Comparison of ENCODE assay signal across 14 cellular contexts in genomic region chr1:243287128-243287470, GRCh38. TPM values are rescaled to one million over a fixed set of nuclear protein-coding genes. Genes with fewer than 3 reads are reported as not detected.
DNase-seq lines count a peak whose midpoint lies in the region; ATAC-seq, FAIRE-seq and TF ChIP-seq lines count a peak whose summit lies in the region.
"Had no signal": no experiment of that assay in that cellular context is flagged by ENCODE, and none has a peak within 500 bp of the region (broad histone marks: within the 10 kb centered on the region; RNA-seq: fewer than 3 reads in every experiment).

No MANE protein-coding gene starts in this region.

- POLR2A ChIA-PET in A549 (lab: Yijun Ruan, JAX) = no interaction called here

- H3K27ac ChIP-seq in A549 (peak overlapping the region; percentile 7 to 59; a peak in 3 of 6 replicates), GM23248 (peak overlapping the region; percentile 77)
- H3K27ac ChIP-seq: cardiac muscle cell, prostate gland had no signal

- H3K9me2 ChIP-seq in GM23248 (ENCODE audit: insufficient read depth) = no peaks in the 10 kb centered on the region; the same call in 1 of the 2 replicates

- no peak for TF ChIP-seq RAD21 in A549 (conservative IDR thresholded peaks at IDR 0.05 in 1 of 2, IDR thresholded peaks at IDR 0.05 in 1 of 2)

- no peaks in the 10 kb centered on the region for H3K27me3 Mint-ChIP-seq in mesothelial cell of epicardium (ENCODE audit: low read depth)

- no peak for DNase-seq in A549 (ENCODE audit: low read depth in 1 of 2, low spot score in 1 of 2)
- no peak for DNase-seq in GM23248
- DNase-seq in astrocyte of the spinal cord (ENCODE audit: low read depth, low spot score) = peak; percentile 58
- no peak for DNase-seq in mesothelial cell of epicardium (ENCODE audit: low spot score in 2 of 2, unreplicated experiment in 2 of 2)
- DNase-seq in occipital lobe (lab: John Stamatoyannopoulos, UW) = no peak
- DNase-seq: left cardiac atrium, NCI-H1436, NCI-H748 treated with DMSO at 0.1 percent for 48 hours had no signal

- peak overlapping the region; percentile 32 for H3K9ac ChIP-seq in GM23248

- peaks cover 52% of the 10 kb centered on the region for H3K36me3 Mint-ChIP-seq in mesothelial cell of epicardium

- no peak for FAIRE-seq in A549 (lab: Jason Lieb, UNC)
- FAIRE-seq: urothelium cell line had no signal

- TF ChIP-seq POLR2A in A549 (IDR thresholded peaks at IDR 0.05; ENCODE audit: low read length) = no peak

- no peaks in the 10 kb centered on the region for H4K20me1 ChIP-seq in GM23248 (ENCODE audit: insufficient read depth)

- no peak for TF ChIP-seq EP300 in A549 (IDR thresholded peaks at IDR 0.05)

- H3K4me2 ChIP-seq in A549 = no peak overlapping the region; the same call in 2 of the 3 replicates
- H3K4me2 ChIP-seq in GM23248 (ENCODE audit: unreplicated experiment) = peak overlapping the region; percentile 60

- H3K4me1 ChIP-seq in A549 = peaks cover 13% of the 10 kb centered on the region
- peaks cover 44% of the 10 kb centered on the region for H3K4me1 ChIP-seq in GM23248 (ENCODE audit: insufficient read depth)
- H3K4me1 ChIP-seq: prostate gland had no signal

- H3K36me3 ChIP-seq in GM23248 (ENCODE audit: low read depth) = 0 out of 2 replicates have a peak, but pooled peaks cover 4% of the 10 kb centered on the region
- H3K36me3 ChIP-seq: prostate gland had no signal

- H3K27me3 ChIP-seq in GM23248 (replicated peaks; ENCODE audit: insufficient read depth) = no peaks in the 10 kb centered on the region
- H3K27me3 ChIP-seq: cardiac muscle cell had no signal

- in situ Hi-C loops in GM23248 (cut with MboI) (no loop called here), astrocyte of the spinal cord (cut with HindIII; ENCODE audit: low sequenced_read_pairs) (no loop called here)

- peaks cover 36% of the 10 kb centered on the region for H3F3A ChIP-seq in GM23248 (ENCODE audit: insufficient read depth)

- peaks cover 14% of the 10 kb centered on the region for H3K9me3 Mint-ChIP-seq in mesothelial cell of epicardium

- H3K9me3 ChIP-seq in A549 (no peaks in the 10 kb centered on the region), GM23248 (ENCODE audit: low read depth) (no peaks in the 10 kb centered on the region)
- H3K9me3 ChIP-seq: prostate gland had no signal

- ATAC-seq in A549 (no peak), GM19467 (IDR thresholded peaks at IDR 0.05; ENCODE audit: unreplicated experiment) (no peak), HG02885 (IDR thresholded peaks at IDR 0.05; ENCODE audit: poor library complexity, unreplicated experiment) (no peak), GM19463 (IDR thresholded peaks at IDR 0.05; ENCODE audit: unreplicated experiment) (no peak)

- H3K4me3 Mint-ChIP-seq in mesothelial cell of epicardium = no peak overlapping the region

- 48% methylated on average over 2 of the region's 2 CpGs for WGBS in A549 (ENCODE audit: missing lambda C conversion rate)
- 83 to 87% methylated on average over 2 of the region's 2 CpGs for WGBS in GM23248 (ENCODE audit: low coverage in 1 of 2, low lambda C conversion rate in 2 of 2, missing lambda C conversion rate in 2 of 2), 2 experiments

- peaks cover 21% of the 10 kb centered on the region for H3K4me1 Mint-ChIP-seq in mesothelial cell of epicardium

- no peak for TF ChIP-seq CTCF in A549 (IDR thresholded peaks at IDR 0.05)
- TF ChIP-seq CTCF in astrocyte of the spinal cord (IDR thresholded peaks at IDR 0.05; ENCODE audit: low read depth, low read length) = no peak
- no peak for TF ChIP-seq CTCF in mesothelial cell of epicardium (IDR thresholded peaks at IDR 0.05; ENCODE audit: unreplicated experiment)

- H3K4me3 ChIP-seq in A549 = no peak overlapping the region
- H3K4me3 ChIP-seq in GM23248 = no peak overlapping the region
- no peak overlapping the region for H3K4me3 ChIP-seq in astrocyte of the spinal cord (ENCODE audit: low read depth, low read length)
- H3K4me3 ChIP-seq: cardiac muscle cell, prostate gland had no signal

- H3K27ac Mint-ChIP-seq in mesothelial cell of epicardium = peak overlapping the region; percentile 5

- 0 out of 2 replicates have a peak overlapping the region, but pooled peaks have one; percentile 1 for H2AFZ ChIP-seq in GM23248

- CTCF ChIA-PET in A549 (lab: Yijun Ruan, JAX) = interaction anchor here (0.7 kb wide), 1 partner anchor 40 kb away, joined by 3 read pairs; no protein-coding TSS in a partner anchor

- H3K79me2 ChIP-seq in GM23248 (ENCODE audit: insufficient read depth) = peaks cover 65% of the 10 kb centered on the region

TF ChIP-seq in A549, 52 proteins besides CTCF, POLR2A, EP300 and RAD21 (continues in another document):
- TF ChIP-seq, protein P1, sequence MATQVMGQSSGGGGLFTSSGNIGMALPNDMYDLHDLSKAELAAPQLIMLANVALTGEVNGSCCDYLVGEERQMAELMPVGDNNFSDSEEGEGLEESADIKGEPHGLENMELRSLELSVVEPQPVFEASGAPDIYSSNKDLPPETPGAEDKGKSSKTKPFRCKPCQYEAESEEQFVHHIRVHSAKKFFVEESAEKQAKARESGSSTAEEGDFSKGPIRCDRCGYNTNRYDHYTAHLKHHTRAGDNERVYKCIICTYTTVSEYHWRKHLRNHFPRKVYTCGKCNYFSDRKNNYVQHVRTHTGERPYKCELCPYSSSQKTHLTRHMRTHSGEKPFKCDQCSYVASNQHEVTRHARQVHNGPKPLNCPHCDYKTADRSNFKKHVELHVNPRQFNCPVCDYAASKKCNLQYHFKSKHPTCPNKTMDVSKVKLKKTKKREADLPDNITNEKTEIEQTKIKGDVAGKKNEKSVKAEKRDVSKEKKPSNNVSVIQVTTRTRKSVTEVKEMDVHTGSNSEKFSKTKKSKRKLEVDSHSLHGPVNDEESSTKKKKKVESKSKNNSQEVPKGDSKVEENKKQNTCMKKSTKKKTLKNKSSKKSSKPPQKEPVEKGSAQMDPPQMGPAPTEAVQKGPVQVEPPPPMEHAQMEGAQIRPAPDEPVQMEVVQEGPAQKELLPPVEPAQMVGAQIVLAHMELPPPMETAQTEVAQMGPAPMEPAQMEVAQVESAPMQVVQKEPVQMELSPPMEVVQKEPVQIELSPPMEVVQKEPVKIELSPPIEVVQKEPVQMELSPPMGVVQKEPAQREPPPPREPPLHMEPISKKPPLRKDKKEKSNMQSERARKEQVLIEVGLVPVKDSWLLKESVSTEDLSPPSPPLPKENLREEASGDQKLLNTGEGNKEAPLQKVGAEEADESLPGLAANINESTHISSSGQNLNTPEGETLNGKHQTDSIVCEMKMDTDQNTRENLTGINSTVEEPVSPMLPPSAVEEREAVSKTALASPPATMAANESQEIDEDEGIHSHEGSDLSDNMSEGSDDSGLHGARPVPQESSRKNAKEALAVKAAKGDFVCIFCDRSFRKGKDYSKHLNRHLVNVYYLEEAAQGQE (IDR thresholded peaks at IDR 0.05) = no peak
- TF ChIP-seq ZSCAN20 (CRISPR knock-in tag; IDR thresholded peaks at IDR 0.05) = no peak
- TF ChIP-seq E2F6 (IDR thresholded peaks at IDR 0.05; ENCODE audit: borderline replicate concordance, low read depth) = no peak
- TF ChIP-seq TFCP2L1 (CRISPR knock-in tag; IDR thresholded peaks at IDR 0.05) = no peak
- no peak for TF ChIP-seq CHD2 (IDR thresholded peaks at IDR 0.05; ENCODE audit: low read length, partially characterized antibody)
- TF ChIP-seq, protein P2, sequence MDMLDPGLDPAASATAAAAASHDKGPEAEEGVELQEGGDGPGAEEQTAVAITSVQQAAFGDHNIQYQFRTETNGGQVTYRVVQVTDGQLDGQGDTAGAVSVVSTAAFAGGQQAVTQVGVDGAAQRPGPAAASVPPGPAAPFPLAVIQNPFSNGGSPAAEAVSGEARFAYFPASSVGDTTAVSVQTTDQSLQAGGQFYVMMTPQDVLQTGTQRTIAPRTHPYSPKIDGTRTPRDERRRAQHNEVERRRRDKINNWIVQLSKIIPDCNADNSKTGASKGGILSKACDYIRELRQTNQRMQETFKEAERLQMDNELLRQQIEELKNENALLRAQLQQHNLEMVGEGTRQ (IDR thresholded peaks at IDR 0.05) = no peak
- no peak for TF ChIP-seq MYC (IDR thresholded peaks at IDR 0.05; ENCODE audit: borderline replicate concordance, low read length)
- no peak for TF ChIP-seq EHF (CRISPR knock-in tag; IDR thresholded peaks at IDR 0.05)
- no peak for TF ChIP-seq ZC3H11A (IDR thresholded peaks at IDR 0.05)
- no peak for TF ChIP-seq MAFK (IDR thresholded peaks at IDR 0.05; ENCODE audit: partially characterized antibody)
- no peak for TF ChIP-seq RCOR1 (IDR thresholded peaks at IDR 0.05; ENCODE audit: low read depth, low read length)
- no peak for TF ChIP-seq ESRRA (IDR thresholded peaks at IDR 0.05; ENCODE audit: borderline replicate concordance, low read length)
- no peak for TF ChIP-seq CBX2 (IDR thresholded peaks at IDR 0.05; ENCODE audit: borderline replicate concordance, low read depth)
- no peak for TF ChIP-seq RNF2 (IDR thresholded peaks at IDR 0.05; ENCODE audit: borderline replicate concordance, low read depth)
- no peak for TF ChIP-seq NPAS2 (CRISPR knock-in tag; IDR thresholded peaks at IDR 0.05; ENCODE audit: borderline replicate concordance)

RNA-seq across cellular contexts. Expression of gene SDCCAG8, which starts 31.3 kb away (rescaled TPM):
- polyA plus RNA-seq in A549 (2011; rRNA removed) (59.3 and 64.8 TPM in 2 replicates), A549 (2017; fragmentation: RNase III; extraction: RNeasy Plus Mini Kit Qiagen cat#74134 plus additional on column Dnase treatment) (44.3 to 52.5 TPM (median 48.8 TPM) in 3 replicates), GM23248 (2016; fragmentation: Nextera tagmentation; extraction: Ambion mirVana) (41.9 and 45.3 TPM in 2 replicates)
- polyA plus RNA-seq in A549 (2012; cell fraction: cytosol; rRNA removed) = 79.9 and 95.6 TPM in 2 replicates
- polyA plus RNA-seq in A549 (2012; cell fraction: nucleus; rRNA removed) = 40.9 and 51.4 TPM in 2 replicates
- 12.6 and 20.8 TPM in 2 replicates for polyA minus RNA-seq in A549 (2011; rRNA and poly(A)+ RNA removed)
- total RNA-seq in GM23248 (2014; rRNA removed; shearing (Covaris generic)) = 29.4 and 69.4 TPM in 2 replicates
- total RNA-seq in mesothelial cell of epicardium (37.3 to 47.1 TPM (median 39.9 TPM) in 3 replicates), occipital lobe (105 TPM)

RNA-seq across cellular contexts. Expression of gene CEP170, which starts 32.0 kb away (rescaled TPM):
- polyA plus RNA-seq in A549 (2011; rRNA removed) (59.9 and 69.6 TPM in 2 replicates), A549 (2017; fragmentation: RNase III; extraction: RNeasy Plus Mini Kit Qiagen cat#74134 plus additional on column Dnase treatment) (30.4 to 32.6 TPM (median 31.0 TPM) in 3 replicates), GM23248 (2016; fragmentation: Nextera tagmentation; extraction: Ambion mirVana) (55.4 and 56.7 TPM in 2 replicates)
- polyA plus RNA-seq in A549 (2012; cell fraction: cytosol; rRNA removed) = 14.1 and 14.6 TPM in 2 replicates
- polyA plus RNA-seq in A549 (2012; cell fraction: nucleus; rRNA removed) = 19.0 and 21.8 TPM in 2 replicates
- polyA minus RNA-seq in A549 (2011; rRNA and poly(A)+ RNA removed) = 66.5 and 87.3 TPM in 2 replicates
- 81.0 and 89.8 TPM in 2 replicates for total RNA-seq in GM23248 (2014; rRNA removed; shearing (Covaris generic))
- total RNA-seq in mesothelial cell of epicardium (118 to 129 TPM (median 120 TPM) in 3 replicates), occipital lobe (571 TPM)
